In genomic region chr20:46963758-46964181, GRCh38 we compare ENCODE assay signal across 18 cellular contexts.
DNase-seq lines count a peak whose midpoint lies in the region; ATAC-seq and TF ChIP-seq lines count a peak whose summit lies in the region.
"Had no signal": no experiment of that assay in that cellular context is flagged by ENCODE, and none has a peak within 500 bp of the region (broad histone marks: within the 10 kb centered on the region; RNA-seq: fewer than 3 reads in every experiment).

No MANE protein-coding gene starts in this region.

- no peak for ATAC-seq in GM21737 (IDR thresholded peaks at IDR 0.05; ENCODE audit: unreplicated experiment)
- ATAC-seq: activated CD4-positive, alpha-beta T cell treated with anti-CD3 and anti-CD28 coated beads for 36 hours; GM23338; right cardiac atrium had no signal

- H3K4me3 Mint-ChIP-seq in type B pancreatic cell (no peak overlapping the region), immature natural killer cell (no peak overlapping the region)
- H3K4me3 Mint-ChIP-seq: activated CD4-positive, alpha-beta T cell treated with anti-CD3 and anti-CD28 coated beads for 36 hours; activated naive CD4-positive, alpha-beta T cell treated with anti-CD3 and anti-CD28 coated beads for 36 hours; CD8-positive, alpha-beta memory T cell; dendritic cell treated with granulocyte-macrophage colony-stimulating factor and Interleukin-4, amounts not matched to agents 40 ng/mL and 50 ng/mL, for 4 days; GM23338; memory B cell had no signal

- DNase-seq in NK-92 treated with Interleukin-12 subunit alpha and Interleukin-12 subunit beta, amount 100 ng/mL, for 24 hours (lab: John Stamatoyannopoulos, UW) = peak; percentile 39
- DNase-seq in NK-92 (lab: John Stamatoyannopoulos, UW; ENCODE audit: unreplicated experiment) = no peak
- DNase-seq in SKM-1 treated with dmso at 0.1 percent for 144 hours (lab: John Stamatoyannopoulos, UW; ENCODE audit: unreplicated experiment) = peak; percentile 72
- DNase-seq in fibroblast of peridontal ligament (ENCODE audit: extremely low read depth) = peak; percentile 22
- DNase-seq in type B pancreatic cell (ENCODE audit: extremely low spot score, unreplicated experiment) = no peak
- DNase-seq in immature natural killer cell = no peak
- DNase-seq in nucleus accumbens (lab: John Stamatoyannopoulos, UW) = no peak
- DNase-seq: activated CD4-positive, alpha-beta T cell treated with anti-CD3 and anti-CD28 coated beads for 36 hours; activated naive CD4-positive, alpha-beta T cell treated with anti-CD3 and anti-CD28 coated beads for 36 hours; CD8-positive, alpha-beta memory T cell; heart right ventricle; KG1; right cardiac atrium; T-helper 9 cell had no signal

- TF ChIP-seq CTCF in type B pancreatic cell (conservative IDR thresholded peaks at IDR 0.05) = no peak

- no peaks in the 10 kb centered on the region for H3K27me3 Mint-ChIP-seq in type B pancreatic cell
- peaks cover 2 to 3% (median 2%) of the 10 kb centered on the region in 3 donors for H3K27me3 Mint-ChIP-seq in immature natural killer cell (ENCODE audit: low read depth in 3 of 3)

- no peaks in the 10 kb centered on the region for H3K36me3 Mint-ChIP-seq in type B pancreatic cell
- H3K36me3 Mint-ChIP-seq in immature natural killer cell = no peaks in the 10 kb centered on the region
- H3K36me3 Mint-ChIP-seq: CD8-positive, alpha-beta memory T cell; memory B cell had no signal

- peak overlapping the region; percentile 44 for H3K27ac Mint-ChIP-seq in type B pancreatic cell
- H3K27ac Mint-ChIP-seq in immature natural killer cell = no peak overlapping the region
- H3K27ac Mint-ChIP-seq: activated CD4-positive, alpha-beta T cell treated with anti-CD3 and anti-CD28 coated beads for 36 hours; activated naive CD4-positive, alpha-beta T cell treated with anti-CD3 and anti-CD28 coated beads for 36 hours; CD8-positive, alpha-beta memory T cell; dendritic cell treated with granulocyte-macrophage colony-stimulating factor and Interleukin-4, amounts not matched to agents 40 ng/mL and 50 ng/mL, for 4 days; GM23338; memory B cell had no signal

- H3K9me3 Mint-ChIP-seq in type B pancreatic cell (no peaks in the 10 kb centered on the region), immature natural killer cell (peaks cover 0 to 2% (median 0%) of the 10 kb centered on the region in 6 donors)
- H3K9me3 Mint-ChIP-seq: activated naive CD4-positive, alpha-beta T cell treated with anti-CD3 and anti-CD28 coated beads for 36 hours; CD8-positive, alpha-beta memory T cell; dendritic cell treated with granulocyte-macrophage colony-stimulating factor and Interleukin-4, amounts not matched to agents 40 ng/mL and 50 ng/mL, for 4 days; GM23338 had no signal

- H3K4me1 Mint-ChIP-seq in type B pancreatic cell (ENCODE audit: unreplicated experiment) = peaks cover 30% of the 10 kb centered on the region
- H3K4me1 Mint-ChIP-seq in immature natural killer cell = no peaks in the 10 kb centered on the region
- H3K4me1 Mint-ChIP-seq: activated CD4-positive, alpha-beta T cell treated with anti-CD3 and anti-CD28 coated beads for 36 hours; CD8-positive, alpha-beta memory T cell; memory B cell had no signal

Comparison
In these comparisons a context has a peak if more than half of its experiments do, and no peak if none do; other contexts are left out.
1. DNase-seq: peak in NK-92 treated with Interleukin-12 subunit alpha and Interleukin-12 subunit beta, amount 100 ng/mL, for 24 hours (single experiment), SKM-1 treated with dmso at 0.1 percent for 144 hours (single experiment) and fibroblast of peridontal ligament (single experiment); none in NK-92 (single experiment), type B pancreatic cell (single experiment), immature natural killer cell (0 of 3) and nucleus accumbens (0 of 56).